In the genomic region with DNA sequence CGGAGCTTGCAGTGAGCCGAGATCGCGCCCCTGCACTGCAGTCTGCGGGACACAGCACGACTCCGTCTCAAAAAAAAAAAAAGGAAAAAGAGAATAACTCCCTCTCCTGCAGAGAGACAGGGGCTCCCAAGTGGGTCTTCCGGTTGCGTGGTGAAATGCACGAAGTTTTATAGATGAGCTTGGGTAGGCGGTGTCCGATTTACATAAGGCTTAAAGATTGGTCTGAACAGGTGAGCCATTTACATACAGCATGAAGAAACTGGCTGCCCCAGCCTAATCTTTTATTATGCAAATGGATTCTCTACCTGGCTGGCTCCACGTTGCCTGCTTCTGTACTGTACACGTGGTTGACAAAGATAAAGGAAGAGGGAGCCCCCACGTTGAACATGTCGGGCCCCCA, we compare ENCODE assay signal across 12 cellular contexts. TPM values are rescaled to one million over a fixed set of nuclear protein-coding genes. Genes with fewer than 3 reads are reported as not detected.
DNase-seq lines count a peak whose midpoint lies in the region; ATAC-seq and TF ChIP-seq lines count a peak whose summit lies in the region.
"Had no signal": no experiment of that assay in that cellular context is flagged by ENCODE, and none has a peak within 500 bp of the region (broad histone marks: within the 10 kb centered on the region; RNA-seq: fewer than 3 reads in every experiment).

No MANE protein-coding gene starts in this region.

- no peak overlapping the region for H2AK5ac ChIP-seq in neuronal stem cell (ENCODE audit: low read depth, low read length)

- H3K27ac ChIP-seq in HEK293 (ENCODE audit: extremely low read depth, low read depth, low read length): no peak overlapping the region
- no peak overlapping the region for H3K27ac ChIP-seq in epithelial cell of prostate
- H3K27ac ChIP-seq in neuronal stem cell (replicated peaks; ENCODE audit: low read length): no peak overlapping the region
- H3K27ac ChIP-seq in aorta (ENCODE audit: low read depth in 1 of 2, low read length in 2 of 2): no peak overlapping the region

- H3K4me1 ChIP-seq in HEK293 (ENCODE audit: control insufficient read depth, insufficient read depth, low read length): no peaks in the 10 kb centered on the region
- no peaks in the 10 kb centered on the region for H3K4me1 ChIP-seq in neuronal stem cell (ENCODE audit: control insufficient read depth in 2 of 2, insufficient read depth in 1 of 2, low read depth in 1 of 2, low read length in 2 of 2)
- no peaks in the 10 kb centered on the region for H3K4me1 ChIP-seq in aorta (ENCODE audit: control insufficient read depth in 1 of 2, insufficient read depth in 2 of 2, low read length in 2 of 2)

- H3K36me3 Mint-ChIP-seq in activated T-cell treated with anti-CD3 and anti-CD28 coated beads, Interleukin-2, amount 50 U/mL, for 4 hours (ENCODE audit: insufficient read depth): no peaks in the 10 kb centered on the region

- no peak overlapping the region for H4K91ac ChIP-seq in neuronal stem cell (ENCODE audit: low read depth, low read length, poor library complexity)

- intact Hi-C loops in aorta (cut with DNase I): no loop called here

- no peak overlapping the region for H3K4ac ChIP-seq in neuronal stem cell (ENCODE audit: low read length)

- POLR2A ChIA-PET in HEK293 (lab: Yijun Ruan, JAX): interaction anchor here (0.9 kb wide), 1 partner anchor 69 kb away, joined by 6 read pairs; a partner anchor contains a TSS

- H3K4me3 ChIP-seq in HEK293 (ENCODE audit: low read depth, low read length): peak overlapping the region; percentile 9
- no peak overlapping the region for H3K4me3 ChIP-seq in neuronal stem cell (ENCODE audit: low read length in 2 of 2)
- no peak overlapping the region for H3K4me3 ChIP-seq in aorta (ENCODE audit: low read length in 2 of 2)

- DNase-seq in NCI-H2196 (lab: John Stamatoyannopoulos, UW; ENCODE audit: unreplicated experiment) (peak; percentile 49), epithelial cell of prostate (ENCODE audit: low read depth, low spot score) (peak; percentile 12), neuronal stem cell (ENCODE audit: low spot score) (no peak), HK-2 (ENCODE audit: unreplicated experiment) (no peak), aorta (no peak), NCI-H524 treated with DMSO at 0.1 percent for 48 hours (lab: John Stamatoyannopoulos, UW) (no peak)
- DNase-seq in activated T-cell treated with anti-CD3 and anti-CD28 coated beads, Interleukin-2, amount 50 U/mL, for 4 hours: no peak
- DNase-seq: activated CD8-positive, alpha-beta memory T cell treated with anti-CD3 and anti-CD28 coated beads for 24 hours; left cardiac atrium; NCI-H1092; stimulated activated naive CD4-positive, alpha-beta T cell had no signal

- no peak overlapping the region for H2BK120ac ChIP-seq in neuronal stem cell (ENCODE audit: low read depth, low read length)

- no peak overlapping the region for H2BK12ac ChIP-seq in neuronal stem cell (ENCODE audit: low read length)

- no peaks in the 10 kb centered on the region for H3K9me3 ChIP-seq in HEK293 (ENCODE audit: control insufficient read depth, insufficient read depth, low read depth, low read length)
- H3K9me3 ChIP-seq in neuronal stem cell (replicated peaks in 1 of 2; ENCODE audit: control insufficient read depth in 2 of 2, insufficient read depth in 1 of 2, low read depth in 1 of 2, low read length in 2 of 2): no peaks in the 10 kb centered on the region
- H3K9me3 ChIP-seq in aorta (ENCODE audit: control insufficient read depth, low read length): no peaks in the 10 kb centered on the region

- no peak overlapping the region for H2BK15ac ChIP-seq in neuronal stem cell (ENCODE audit: low read length)

- ATAC-seq in activated T-cell treated with anti-CD3 and anti-CD28 coated beads, Interleukin-2, amount 50 U/mL, for 4 hours: no peak
- ATAC-seq in aorta (ENCODE audit: low FRiP score): no peak
- ATAC-seq: left cardiac atrium had no signal

- H3K4me1 Mint-ChIP-seq in activated T-cell treated with anti-CD3 and anti-CD28 coated beads, Interleukin-2, amount 50 U/mL, for 4 hours (ENCODE audit: low read depth): no peaks in the 10 kb centered on the region

- no peak overlapping the region for H3K4me3 Mint-ChIP-seq in activated T-cell treated with anti-CD3 and anti-CD28 coated beads, Interleukin-2, amount 50 U/mL, for 4 hours

- peak overlapping the region; percentile 34 for H3K4me2 ChIP-seq in neuronal stem cell (ENCODE audit: insufficient read depth, low read length, poor library complexity, severe bottlenecking)

- H3K79me1 ChIP-seq in neuronal stem cell (ENCODE audit: low read depth, low read length): no peaks in the 10 kb centered on the region

- H3K27me3 ChIP-seq in neuronal stem cell (ENCODE audit: control insufficient read depth in 3 of 3, insufficient read depth in 3 of 3, low read depth in 1 of 3, low read length in 3 of 3) (peaks cover 0 to 2% (median 0%) of the 10 kb centered on the region in 3 experiments), aorta (ENCODE audit: control insufficient read depth in 1 of 2, insufficient read depth in 2 of 2, low read length in 1 of 2) (no peaks in the 10 kb centered on the region)

- no peaks in the 10 kb centered on the region for H3K9me3 Mint-ChIP-seq in activated T-cell treated with anti-CD3 and anti-CD28 coated beads, Interleukin-2, amount 50 U/mL, for 4 hours

- H2BK5ac ChIP-seq in neuronal stem cell (ENCODE audit: low read length): no peak overlapping the region

- H3K36me3 ChIP-seq in HEK293 (ENCODE audit: control insufficient read depth in 2 of 2, insufficient read depth in 1 of 2, low read length in 2 of 2) (no peaks in the 10 kb centered on the region), neuronal stem cell (replicated peaks in 1 of 2; ENCODE audit: control insufficient read depth in 2 of 2, insufficient read depth in 2 of 2, low read length in 2 of 2) (no peaks in the 10 kb centered on the region), aorta (ENCODE audit: control insufficient read depth in 1 of 2, insufficient read depth in 2 of 2, low read length in 1 of 2) (no peaks in the 10 kb centered on the region)

- CTCF ChIA-PET in HEK293 (lab: Yijun Ruan, JAX): interaction anchor here (0.6 to 0.8 kb wide), 2 partner anchors 28 to 1576 kb away, joined by 3 to 4 read pairs; no protein-coding TSS in a partner anchor

- H3K14ac ChIP-seq in neuronal stem cell (ENCODE audit: low read length): no peak overlapping the region

- TF ChIP-seq CTCF in HEK293 (tag by site-specific recombination; IDR thresholded peaks at IDR 0.05): no peak

- peaks cover 8% of the 10 kb centered on the region for H3K27me3 Mint-ChIP-seq in activated T-cell treated with anti-CD3 and anti-CD28 coated beads, Interleukin-2, amount 50 U/mL, for 4 hours (ENCODE audit: low read depth)

- no peak overlapping the region for H3K18ac ChIP-seq in neuronal stem cell (ENCODE audit: low read length)

- H2AFZ ChIP-seq in neuronal stem cell (ENCODE audit: low read length): no peak overlapping the region

- no peak overlapping the region for H3K9ac ChIP-seq in neuronal stem cell (ENCODE audit: low read depth, low read length, poor library complexity)

- no peak overlapping the region for H4K8ac ChIP-seq in neuronal stem cell (ENCODE audit: low read depth, low read length)

- no CpG with 5 or more reads among the region's 16 CpGs for WGBS in neuronal stem cell (ENCODE audit: extremely low coverage in 2 of 2, insufficient read length in 2 of 2, insufficient replicate concordance in 1 of 2), 2 donors
- WGBS in aorta, 2 donors: 20 to 26% methylated on average over 16 of the region's 16 CpGs

- H3K23ac ChIP-seq in neuronal stem cell (ENCODE audit: low read depth, low read length, poor library complexity): no peak overlapping the region

TF ChIP-seq in HEK293, 187 proteins besides CTCF, POLR2A, EP300 and RAD21 (continues in another document):
- TF ChIP-seq, protein P1, sequence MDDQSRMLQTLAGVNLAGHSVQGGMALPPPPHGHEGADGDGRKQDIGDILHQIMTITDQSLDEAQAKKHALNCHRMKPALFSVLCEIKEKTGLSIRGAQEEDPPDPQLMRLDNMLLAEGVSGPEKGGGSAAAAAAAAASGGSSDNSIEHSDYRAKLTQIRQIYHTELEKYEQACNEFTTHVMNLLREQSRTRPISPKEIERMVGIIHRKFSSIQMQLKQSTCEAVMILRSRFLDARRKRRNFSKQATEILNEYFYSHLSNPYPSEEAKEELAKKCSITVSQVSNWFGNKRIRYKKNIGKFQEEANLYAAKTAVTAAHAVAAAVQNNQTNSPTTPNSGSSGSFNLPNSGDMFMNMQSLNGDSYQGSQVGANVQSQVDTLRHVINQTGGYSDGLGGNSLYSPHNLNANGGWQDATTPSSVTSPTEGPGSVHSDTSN (CRISPR knock-in tag; IDR thresholded peaks at IDR 0.05): no peak
- TF ChIP-seq ZNF596 (tag by site-specific recombination; IDR thresholded peaks at IDR 0.05): no peak
- TF ChIP-seq, protein P2, sequence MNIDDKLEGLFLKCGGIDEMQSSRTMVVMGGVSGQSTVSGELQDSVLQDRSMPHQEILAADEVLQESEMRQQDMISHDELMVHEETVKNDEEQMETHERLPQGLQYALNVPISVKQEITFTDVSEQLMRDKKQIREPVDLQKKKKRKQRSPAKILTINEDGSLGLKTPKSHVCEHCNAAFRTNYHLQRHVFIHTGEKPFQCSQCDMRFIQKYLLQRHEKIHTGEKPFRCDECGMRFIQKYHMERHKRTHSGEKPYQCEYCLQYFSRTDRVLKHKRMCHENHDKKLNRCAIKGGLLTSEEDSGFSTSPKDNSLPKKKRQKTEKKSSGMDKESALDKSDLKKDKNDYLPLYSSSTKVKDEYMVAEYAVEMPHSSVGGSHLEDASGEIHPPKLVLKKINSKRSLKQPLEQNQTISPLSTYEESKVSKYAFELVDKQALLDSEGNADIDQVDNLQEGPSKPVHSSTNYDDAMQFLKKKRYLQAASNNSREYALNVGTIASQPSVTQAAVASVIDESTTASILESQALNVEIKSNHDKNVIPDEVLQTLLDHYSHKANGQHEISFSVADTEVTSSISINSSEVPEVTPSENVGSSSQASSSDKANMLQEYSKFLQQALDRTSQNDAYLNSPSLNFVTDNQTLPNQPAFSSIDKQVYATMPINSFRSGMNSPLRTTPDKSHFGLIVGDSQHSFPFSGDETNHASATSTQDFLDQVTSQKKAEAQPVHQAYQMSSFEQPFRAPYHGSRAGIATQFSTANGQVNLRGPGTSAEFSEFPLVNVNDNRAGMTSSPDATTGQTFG (tag by site-specific recombination; IDR thresholded peaks at IDR 0.05; ENCODE audit: borderline replicate concordance): no peak
- TF ChIP-seq ZNF132 (tag by site-specific recombination; IDR thresholded peaks at IDR 0.05; ENCODE audit: borderline replicate concordance): no peak
- TF ChIP-seq ZNF747 (tag by site-specific recombination; IDR thresholded peaks at IDR 0.05): no peak

RNA-seq across cellular contexts. Expression of a gene that starts 19.5 kb away (rescaled TPM):
- 0.38 TPM for polyA plus RNA-seq in neuronal stem cell (2013, experiment 1 of 2)
- polyA plus RNA-seq in neuronal stem cell (2013, experiment 2 of 2): 0.26 TPM
- 1 to 10 TPM in 2 of 3 donors, under 1 TPM in 1; 0.87 to 1.6 (median 1.4) TPM for total RNA-seq in activated T-cell treated with anti-CD3 and anti-CD28 coated beads, Interleukin-2, amount 50 U/mL, for 4 hours
- 1 to 10 TPM; 8.1 to 8.3 TPM for total RNA-seq in aorta
- 1 to 10 TPM in 1 of 2 donors, under 1 TPM in 1; 0.23 to 1.1 TPM for polyA plus RNA-seq in aorta

Comparison
In these comparisons a context has a peak if more than half of its experiments do, and no peak if none do; other contexts are left out.
1. DNase-seq: peak in NCI-H2196 (single experiment) and epithelial cell of prostate (single experiment); none in neuronal stem cell (single experiment), activated T-cell treated with anti-CD3 and anti-CD28 coated beads, Interleukin-2, amount 50 U/mL, for 4 hours (single experiment), HK-2 (single experiment), aorta (0 of 2) and NCI-H524 treated with DMSO at 0.1 percent for 48 hours (single experiment).